8 cellular contexts compared by ENCODE assay signal in genomic region chr12:132761032-132761910, GRCh38. TPM values are rescaled to one million over a fixed set of nuclear protein-coding genes. Genes with fewer than 3 reads are reported as not detected.
A peak's percentile ranks its signal among the peaks of the same experiment; 100 is the strongest.
DNase-seq lines count a peak whose midpoint lies in the region; ATAC-seq and TF ChIP-seq lines count a peak whose summit lies in the region.

Gene ANKLE2 (minus strand): TSS chr12:132761832. CDS start chr12:132761798, 34 bp downstream.

- H3K9ac ChIP-seq in SK-N-SH = peak within 1 kb of the TSS; percentile 99

- H3K9me3 Mint-ChIP-seq in CD8-positive, alpha-beta T cell = no peaks in the 10 kb centered on the region
- no peaks in the 10 kb centered on the region for H3K9me3 Mint-ChIP-seq in activated naive CD8-positive, alpha-beta T cell (ENCODE audit: low read depth)

- peak in 6 of 7 experiments; percentile 45 to 71 (median 62) for DNase-seq in CD8-positive, alpha-beta T cell
- peak; percentile 91 for DNase-seq in SK-N-SH
- DNase-seq in Right ventricle myocardium superior = peak; percentile 75
- DNase-seq in prostate gland (ENCODE audit: low spot score) = no peak
- peak; percentile 53 to 94 for DNase-seq in upper lobe of left lung

- H3K4me3 ChIP-seq in CD8-positive, alpha-beta T cell (ENCODE audit: low read depth, low read length) = peak within 1 kb of the TSS; percentile 66
- H3K4me3 ChIP-seq in SK-N-SH (ENCODE audit: low read depth in 2 of 2, low read length in 1 of 2) (peak within 1 kb of the TSS; percentile 64 to 96), prostate gland (peak within 1 kb of the TSS; percentile 90 to 94), upper lobe of left lung (peak within 1 kb of the TSS; percentile 70 to 100 (median 96))

- TF ChIP-seq CTCF in CD8-positive, alpha-beta T cell (IDR thresholded peaks at IDR 0.05) = no peak
- no peak for TF ChIP-seq CTCF in SK-N-SH (IDR thresholded peaks at IDR 0.05)
- no peak for TF ChIP-seq CTCF in prostate gland (IDR thresholded peaks at IDR 0.05)
- peak in 1 of 6 experiments; percentile 24 for TF ChIP-seq CTCF in upper lobe of left lung (IDR thresholded peaks at IDR 0.05)

- peak within 1 kb of the TSS; percentile 94 for H3K4me3 Mint-ChIP-seq in CD8-positive, alpha-beta T cell
- peak within 1 kb of the TSS; percentile 99 for H3K4me3 Mint-ChIP-seq in activated naive CD8-positive, alpha-beta T cell

- H3K4me1 Mint-ChIP-seq in CD8-positive, alpha-beta T cell (ENCODE audit: low read depth) = peaks cover 35% of the 10 kb centered on the region
- H3K4me1 Mint-ChIP-seq in activated naive CD8-positive, alpha-beta T cell (ENCODE audit: low read depth) = peaks cover 26% of the 10 kb centered on the region

- CTCF ChIA-PET in CD8-positive, alpha-beta T cell (lab: Charles Lee) = no interaction called here
- CTCF ChIA-PET in SK-N-SH (lab: Yijun Ruan, JAX) = interaction anchor here (0.6 kb wide), 1 partner anchor 655 kb away, joined by 3 read pairs; no protein-coding TSS in a partner anchor

- H3K79me2 ChIP-seq in SK-N-SH (ENCODE audit: insufficient read depth) = peaks cover 63% of the 10 kb centered on the region

- intact Hi-C loops in CD8-positive, alpha-beta T cell (cut with DNase I, micrococcal nuclease) = loop anchor here (1.0 to 10.0 kb wide), 6 partner anchors 50 to 276 kb away; partner anchors contain the start of genes GOLGA3 (in 2 of the 2), PGAM5 (in 2 of the 2), ZNF26 (in 1 of the 2) and ZNF84 (in 1 of the 2)
- intact Hi-C loops in Right ventricle myocardium superior (cut with DNase I) = no loop called here
- intact Hi-C loops in prostate gland (cut with DNase I) = loop anchor here (10.0 kb wide), 1 partner anchor 144 kb away; no protein-coding TSS in a partner anchor

- H3K27ac Mint-ChIP-seq in CD8-positive, alpha-beta T cell = peak within 1 kb of the TSS; percentile 98
- H3K27ac Mint-ChIP-seq in activated naive CD8-positive, alpha-beta T cell = peak within 1 kb of the TSS; percentile 98

- H3K4me1 ChIP-seq in CD8-positive, alpha-beta T cell (ENCODE audit: insufficient read depth, low read length) = peaks cover 18% of the 10 kb centered on the region
- H3K4me1 ChIP-seq in SK-N-SH (ENCODE audit: control insufficient read depth in 1 of 2, insufficient read depth in 2 of 2, low read depth in 1 of 2, low read length in 1 of 2) = peaks cover 3 to 8% of the 10 kb centered on the region in 2 experiments; a peak in 1 of 4 replicates
- peaks cover 4% of the 10 kb centered on the region for H3K4me1 ChIP-seq in prostate gland (replicated peaks)
- H3K4me1 ChIP-seq in upper lobe of left lung = peaks cover 21 to 38% (median 28%) of the 10 kb centered on the region in 4 donors

- TF ChIP-seq POLR2A in prostate gland (IDR thresholded peaks at IDR 0.05) = peak; percentile 22
- TF ChIP-seq POLR2A in upper lobe of left lung (IDR thresholded peaks at IDR 0.05) = no peak

- H3K36me3 ChIP-seq in CD8-positive, alpha-beta T cell (ENCODE audit: insufficient read depth, low read length) = no peaks in the 10 kb centered on the region
- H3K36me3 ChIP-seq in SK-N-SH (replicated peaks in 1 of 2; ENCODE audit: control insufficient read depth in 1 of 2, insufficient read depth in 2 of 2, low read length in 1 of 2) = peaks cover 0 to 24% of the 10 kb centered on the region in 2 experiments
- H3K36me3 ChIP-seq in prostate gland = no peaks in the 10 kb centered on the region
- H3K36me3 ChIP-seq in upper lobe of left lung = peaks cover 0 to 17% (median 5%) of the 10 kb centered on the region in 4 donors

- TF ChIP-seq EP300 in SK-N-SH (IDR thresholded peaks at IDR 0.05; ENCODE audit: borderline replicate concordance in 1 of 2, low read depth in 1 of 2, low read length in 1 of 2) (no peak), upper lobe of left lung (IDR thresholded peaks at IDR 0.05) (no peak)

- H2AFZ ChIP-seq in SK-N-SH (ENCODE audit: low read depth) = peak within 1 kb of the TSS; percentile 80

- H3K9me3 ChIP-seq in CD8-positive, alpha-beta T cell (ENCODE audit: low read length) = no peaks in the 10 kb centered on the region
- H3K9me3 ChIP-seq in SK-N-SH (no peaks in the 10 kb centered on the region), prostate gland (no peaks in the 10 kb centered on the region), upper lobe of left lung (no peaks in the 10 kb centered on the region)

- ATAC-seq in CD8-positive, alpha-beta T cell = peak; percentile 57
- peak; percentile 22 for ATAC-seq in GM19397 (IDR thresholded peaks at IDR 0.05; ENCODE audit: unreplicated experiment)
- ATAC-seq in HG03521 (IDR thresholded peaks at IDR 0.05; ENCODE audit: unreplicated experiment) = peak; percentile 29
- ATAC-seq in Right ventricle myocardium superior (ENCODE audit: poor library complexity) = no peak
- ATAC-seq in upper lobe of left lung (ENCODE audit: low FRiP score in 2 of 2) = peak; percentile 1 to 73

- peaks cover 26% of the 10 kb centered on the region for H3F3A ChIP-seq in SK-N-SH (replicated peaks; ENCODE audit: insufficient read depth)

- H3K27me3 Mint-ChIP-seq in CD8-positive, alpha-beta T cell (ENCODE audit: low read depth) = no peaks in the 10 kb centered on the region
- H3K27me3 Mint-ChIP-seq in activated naive CD8-positive, alpha-beta T cell = no peaks in the 10 kb centered on the region

- peak within 1 kb of the TSS; percentile 71 for H3K27ac ChIP-seq in CD8-positive, alpha-beta T cell (ENCODE audit: low read depth, low read length)
- H3K27ac ChIP-seq in SK-N-SH (ENCODE audit: low read depth in 2 of 2, low read length in 1 of 2) (peak within 1 kb of the TSS; percentile 89 to 96), prostate gland (peak within 1 kb of the TSS; percentile 89 to 94), upper lobe of left lung (peak within 1 kb of the TSS; percentile 95 to 99 (median 98))

- POLR2A ChIA-PET in CD8-positive, alpha-beta T cell (lab: Charles Lee) = interaction anchor here (0.6 to 1.7 kb wide), 4 partner anchors 14 to 292 kb away, joined by 3 to 5 read pairs (median 4); partner anchors contain the start of gene GOLGA3
- POLR2A ChIA-PET in SK-N-SH (lab: Yijun Ruan, JAX) = interaction anchor here (0.9 kb wide), 1 partner anchor 9 kb away, joined by 3 read pairs; no protein-coding TSS in a partner anchor

- H3K27me3 ChIP-seq in CD8-positive, alpha-beta T cell (ENCODE audit: insufficient read depth, low read length) = no peaks in the 10 kb centered on the region
- H3K27me3 ChIP-seq in SK-N-SH (ENCODE audit: insufficient read depth) = no peaks in the 10 kb centered on the region
- no peaks in the 10 kb centered on the region for H3K27me3 ChIP-seq in prostate gland (replicated peaks; ENCODE audit: insufficient read depth)
- H3K27me3 ChIP-seq in upper lobe of left lung = no peaks in the 10 kb centered on the region

- H3K36me3 Mint-ChIP-seq in CD8-positive, alpha-beta T cell = peaks cover 26% of the 10 kb centered on the region
- H3K36me3 Mint-ChIP-seq in activated naive CD8-positive, alpha-beta T cell = peaks cover 3% of the 10 kb centered on the region

- H3K4me2 ChIP-seq in SK-N-SH = peak within 1 kb of the TSS; percentile 100

- no peaks in the 10 kb centered on the region for H3K9me2 ChIP-seq in SK-N-SH

- WGBS in SK-N-SH (ENCODE audit: low lambda C conversion rate) = under 1% methylated on average over 18 of the region's 95 CpGs
- under 1% methylated on average over 69 of the region's 95 CpGs for WGBS in prostate gland
- WGBS in upper lobe of left lung, 2 donors = 0 to 1% methylated on average over 20 to 24 of the region's 95 CpGs

- no peak for TF ChIP-seq RAD21 in SK-N-SH (IDR thresholded peaks at IDR 0.05; ENCODE audit: low read length)

- peaks cover 50% of the 10 kb centered on the region for H4K20me1 ChIP-seq in SK-N-SH (ENCODE audit: insufficient read depth)

TF ChIP-seq in SK-N-SH, 30 proteins besides CTCF, POLR2A, EP300 and RAD21 (continues in another document):
- TF ChIP-seq EZH2phosphoT487 (IDR thresholded peaks at IDR 0.05; ENCODE audit: borderline replicate concordance, low read depth) = no peak
- TF ChIP-seq FOSL2 (IDR thresholded peaks at IDR 0.05; ENCODE audit: borderline replicate concordance, low read depth) = no peak
- TF ChIP-seq USF1 (IDR thresholded peaks at IDR 0.05; ENCODE audit: borderline replicate concordance, low read depth) = no peak
- TF ChIP-seq SIN3A (IDR thresholded peaks at IDR 0.05; ENCODE audit: borderline replicate concordance, low read depth, low read length) = no peak
- no peak for TF ChIP-seq RCOR1 (IDR thresholded peaks at IDR 0.05; ENCODE audit: low read length)
- TF ChIP-seq MAX (IDR thresholded peaks at IDR 0.05; ENCODE audit: low read depth) = no peak
- TF ChIP-seq MXI1 (IDR thresholded peaks at IDR 0.05; ENCODE audit: low read depth, low read length) = no peak
- no peak for TF ChIP-seq TCF12 (IDR thresholded peaks at IDR 0.05)
- TF ChIP-seq PBX3 (IDR thresholded peaks at IDR 0.05) = no peak
- TF ChIP-seq GABPA (IDR thresholded peaks at IDR 0.05; ENCODE audit: low read depth) = no peak
- TF ChIP-seq YY1 (IDR thresholded peaks at IDR 0.05; ENCODE audit: low read depth) = no peak
- no peak for TF ChIP-seq SMC3 (IDR thresholded peaks at IDR 0.05; ENCODE audit: low read depth, low read length)
- TF ChIP-seq TAF1 (IDR thresholded peaks at IDR 0.05; ENCODE audit: borderline replicate concordance, low read depth, low read length) = peak; percentile 23; the same call in 1 of the 2 replicates

RNA-seq across cellular contexts. Expression of gene ANKLE2, which starts in this region (rescaled TPM):
- 10 to 100 TPM; 54.7 to 57.9 TPM for total RNA-seq in CD8-positive, alpha-beta T cell
- 55.1 and 85.2 TPM in 2 replicates for polyA plus RNA-seq in SK-N-SH (2012; rRNA removed)
- polyA plus RNA-seq in SK-N-SH (2012; cell fraction: cytosol; rRNA removed) = 22.7 and 26.0 TPM in 2 replicates
- polyA plus RNA-seq in SK-N-SH (2012; cell fraction: nucleus; rRNA removed) = 301 and 345 TPM in 2 replicates
- total RNA-seq in Right ventricle myocardium superior (25.6 TPM), prostate gland (10 to 100 TPM; 31.1 to 82.4 TPM), upper lobe of left lung (100 to 1,000 TPM in 2 of 6 donors, 10 to 100 TPM in 4; 44.3 to 153 (median 78.0) TPM)
